Comparison of ENCODE assay signal across 8 cellular contexts in the genomic region with DNA sequence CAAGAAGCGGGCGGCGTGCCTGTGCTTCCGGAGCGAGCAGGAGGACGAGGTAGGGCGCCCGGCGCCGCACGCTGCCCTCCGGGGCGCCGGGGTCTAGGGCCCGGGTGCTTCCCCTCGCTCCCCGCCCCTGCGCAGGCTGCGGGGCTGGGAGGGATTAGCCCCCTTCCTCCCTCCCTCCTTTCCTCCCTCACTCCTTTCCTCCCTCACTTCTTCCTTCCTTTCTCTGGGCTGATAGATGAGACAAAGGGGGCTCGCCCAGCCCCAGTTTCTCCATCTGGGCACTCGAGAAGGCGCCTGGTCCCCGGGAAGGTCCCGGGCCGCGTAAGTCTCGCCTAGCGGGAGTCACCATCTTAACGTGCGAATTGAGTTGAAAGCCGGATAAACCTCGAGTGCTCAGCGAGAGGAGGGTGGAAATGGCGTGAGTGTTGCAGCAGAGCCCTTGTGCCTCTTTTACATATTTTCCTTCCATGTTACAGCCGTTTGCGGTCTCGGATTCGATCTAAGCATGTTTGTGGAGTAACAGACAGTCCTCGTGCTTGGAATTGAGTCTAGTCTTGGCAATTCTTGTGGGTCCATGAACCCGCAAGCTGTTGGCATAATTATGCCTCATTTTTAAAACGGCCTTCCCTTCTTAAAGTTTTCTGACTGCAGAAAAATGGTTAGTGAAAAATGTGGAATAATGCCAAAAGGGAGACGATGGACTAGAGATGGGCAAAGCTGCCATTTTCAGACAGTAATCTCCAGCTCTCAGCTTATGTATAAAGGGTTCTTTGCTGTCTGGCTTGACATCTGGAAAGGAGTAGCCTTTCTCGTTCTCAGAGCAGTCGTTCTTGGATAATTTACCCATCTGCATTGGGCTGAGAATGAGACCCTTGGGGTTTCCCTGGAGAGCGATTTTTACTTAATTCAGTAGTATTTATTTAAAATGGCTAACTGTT. TPM values are rescaled to one million over a fixed set of nuclear protein-coding genes. Genes with fewer than 3 reads are reported as not detected.
DNase-seq lines count a peak whose midpoint lies in the region; ATAC-seq, FAIRE-seq and TF ChIP-seq lines count a peak whose summit lies in the region.

No MANE protein-coding gene starts in this region.

- H3K36me3 ChIP-seq in lower lobe of right lung, result no peaks in the 10 kb centered on the region

- FAIRE-seq in A549 (lab: Jason Lieb, UNC), result no peak

- intact Hi-C loops in lower lobe of right lung (cut with DNase I), result no loop called here

- peak overlapping the region; percentile 77 to 97 for H3K27ac ChIP-seq in A549
- H3K27ac ChIP-seq in lower lobe of right lung, result peak overlapping the region; percentile 89

- TF ChIP-seq POLR2A in A549 (IDR thresholded peaks at IDR 0.05; ENCODE audit: low read length) (no peak), GM18505 (IDR thresholded peaks at IDR 0.05; ENCODE audit: borderline replicate concordance, extremely low read depth, insufficient read depth, insufficient read length) (peak; percentile 40)

- H3K4me3 ChIP-seq in A549 (peak overlapping the region; percentile 64), lower lobe of right lung (peak overlapping the region; percentile 77)

- H3K4me1 ChIP-seq in A549, result peaks cover 42% of the 10 kb centered on the region
- peaks cover 65% of the 10 kb centered on the region for H3K4me1 ChIP-seq in lower lobe of right lung

- WGBS in A549 (ENCODE audit: missing lambda C conversion rate), result under 1% methylated on average over 34 of the region's 45 CpGs

- TF ChIP-seq EP300 in A549 (IDR thresholded peaks at IDR 0.05), result no peak

- DNase-seq in A549 (ENCODE audit: low read depth in 1 of 2, low spot score in 1 of 2) (peak; percentile 64 to 85), NCI-H345 treated with DMSO at 0.1 percent for 48 hours (lab: John Stamatoyannopoulos, UW; ENCODE audit: unreplicated experiment) (peak; percentile 40), dedifferentiated amniotic fluid mesenchymal stem cell (ENCODE audit: extremely low spot score) (peak; percentile 73), lower lobe of right lung (peak; percentile 66)
- peak; percentile 72 for DNase-seq in activated CD4-positive, alpha-beta T cell treated with anti-CD3 and anti-CD28 coated beads for 48 hours
- DNase-seq in stimulated activated CD8-positive, alpha-beta memory T cell treated with anti-CD3 and anti-CD28 coated beads, Interleukin-12 subunit alpha, Interleukin-12 subunit beta, amount 100 ng/mL, for 1 hour (ENCODE audit: low read depth), result peak; percentile 38

- POLR2A ChIA-PET in A549 (lab: Yijun Ruan, JAX), result interaction anchor here (0.6 to 1.2 kb wide), 2 partner anchors 119 to 391 kb away, joined by 3 to 5 read pairs; no protein-coding TSS in a partner anchor

- no peaks in the 10 kb centered on the region for H3K27me3 ChIP-seq in lower lobe of right lung (ENCODE audit: low read depth)

- TF ChIP-seq CTCF in A549 (IDR thresholded peaks at IDR 0.05) (no peak), lower lobe of right lung (IDR thresholded peaks at IDR 0.05) (no peak)

- H3K4me2 ChIP-seq in A549, result peak overlapping the region; percentile 91

- CTCF ChIA-PET in A549 (lab: Yijun Ruan, JAX), result interaction anchor here (0.6 kb wide), 1 partner anchor 397 kb away, joined by 4 read pairs; no protein-coding TSS in a partner anchor

- TF ChIP-seq RAD21 in A549 (conservative IDR thresholded peaks at IDR 0.05 in 1 of 2, IDR thresholded peaks at IDR 0.05 in 1 of 2), result no peak

- ATAC-seq in A549, result peak; percentile 60 to 62
- peak; percentile 32 for ATAC-seq in GM18505 (IDR thresholded peaks at IDR 0.05; ENCODE audit: unreplicated experiment)
- ATAC-seq in HG02981 (IDR thresholded peaks at IDR 0.05; ENCODE audit: unreplicated experiment), result peak; percentile 34
- peak; percentile 46 to 54 for ATAC-seq in lower lobe of right lung

- no peaks in the 10 kb centered on the region for H3K9me3 ChIP-seq in A549
- no peaks in the 10 kb centered on the region for H3K9me3 ChIP-seq in lower lobe of right lung

TF ChIP-seq in A549, 52 proteins besides CTCF, POLR2A, EP300 and RAD21:
- TF ChIP-seq POLR2AphosphoS2 (conservative IDR thresholded peaks at IDR 0.05; ENCODE audit: low read length) (no peak), CBX8 (IDR thresholded peaks at IDR 0.05) (no peak)
- TF ChIP-seq, protein P1, sequence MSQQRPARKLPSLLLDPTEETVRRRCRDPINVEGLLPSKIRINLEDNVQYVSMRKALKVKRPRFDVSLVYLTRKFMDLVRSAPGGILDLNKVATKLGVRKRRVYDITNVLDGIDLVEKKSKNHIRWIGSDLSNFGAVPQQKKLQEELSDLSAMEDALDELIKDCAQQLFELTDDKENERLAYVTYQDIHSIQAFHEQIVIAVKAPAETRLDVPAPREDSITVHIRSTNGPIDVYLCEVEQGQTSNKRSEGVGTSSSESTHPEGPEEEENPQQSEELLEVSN (IDR thresholded peaks at IDR 0.05; ENCODE audit: borderline replicate concordance, low read depth), result no peak

RNA-seq across cellular contexts. Expression of a gene that starts 0.9 kb away (rescaled TPM):
- 33.0 and 41.0 TPM in 2 replicates for polyA plus RNA-seq in A549 (2011; rRNA removed)
- polyA plus RNA-seq in A549 (2012; cell fraction: cytosol; rRNA removed), result 7.4 and 9.7 TPM in 2 replicates
- polyA plus RNA-seq in A549 (2012; cell fraction: nucleus; rRNA removed), result 3.7 and 4.8 TPM in 2 replicates
- 18.6 to 20.1 TPM (median 19.6 TPM) in 3 replicates for polyA plus RNA-seq in A549 (2017; fragmentation: RNase III; extraction: RNeasy Plus Mini Kit Qiagen cat#74134 plus additional on column Dnase treatment)
- 9.8 and 11.0 TPM in 2 replicates for polyA minus RNA-seq in A549 (2011; rRNA and poly(A)+ RNA removed)
- total RNA-seq in lower lobe of right lung, result 56.8 TPM

Comparison
In these comparisons a context has a peak if more than half of its experiments do, and no peak if none do; other contexts are left out.
1. Peak in every context shown above with its lines: DNase-seq, ATAC-seq, H3K4me3 ChIP-seq and H3K27ac ChIP-seq.